In genomic region chr14:103529383-103530365, GRCh38 we compare ENCODE assay signal across 8 cellular contexts. TPM values are rescaled to one million over a fixed set of nuclear protein-coding genes. Genes with fewer than 3 reads are reported as not detected.
DNase-seq lines count a peak whose midpoint lies in the region; ATAC-seq and TF ChIP-seq lines count a peak whose summit lies in the region.

No MANE protein-coding gene starts in this region.

- H3K4ac ChIP-seq in mesendoderm (ENCODE audit: low read depth, low read length): no peak overlapping the region

- peaks cover 57% of the 10 kb centered on the region for H3K4me1 Mint-ChIP-seq in brain

- no peaks in the 10 kb centered on the region for H3K9me3 ChIP-seq in left ventricle myocardium inferior (replicated peaks)

- peak overlapping the region; percentile 4 for H2AK5ac ChIP-seq in mesendoderm (ENCODE audit: low read length)

- H4K8ac ChIP-seq in mesendoderm (ENCODE audit: low read depth, low read length): peak overlapping the region; percentile 87

- H3K4me3 Mint-ChIP-seq in brain: peak overlapping the region; percentile 92 to 97 (median 96)

- no peak overlapping the region for H2BK120ac ChIP-seq in mesendoderm (ENCODE audit: low read depth, low read length)

- H3K56ac ChIP-seq in mesendoderm (ENCODE audit: low read length): peak overlapping the region; percentile 91

- ATAC-seq in Right ventricle myocardium superior (ENCODE audit: poor library complexity) (no peak), HG02981 (IDR thresholded peaks at IDR 0.05; ENCODE audit: unreplicated experiment) (no peak), GM18517 (IDR thresholded peaks at IDR 0.05; ENCODE audit: unreplicated experiment) (no peak), GM18909 (IDR thresholded peaks at IDR 0.05; ENCODE audit: poor library complexity, unreplicated experiment) (no peak)

- no peaks in the 10 kb centered on the region for H3K27me3 ChIP-seq in left ventricle myocardium inferior (ENCODE audit: low read depth)
- H3K27me3 ChIP-seq in mesendoderm (ENCODE audit: insufficient read depth, low read length, poor library complexity): no peaks in the 10 kb centered on the region

- H3K9me3 Mint-ChIP-seq in brain: no peaks in the 10 kb centered on the region

- H3K36me3 Mint-ChIP-seq in brain: no peaks in the 10 kb centered on the region

- peaks cover 12% of the 10 kb centered on the region for H3K79me2 ChIP-seq in mesendoderm (ENCODE audit: control insufficient read depth, insufficient read depth, low read length)

- H2BK5ac ChIP-seq in mesendoderm (ENCODE audit: low read length): no peak overlapping the region

- H4K5ac ChIP-seq in mesendoderm (ENCODE audit: low read length): no peak overlapping the region

- H3K4me1 ChIP-seq in left ventricle myocardium inferior: peaks cover 64% of the 10 kb centered on the region
- H3K4me1 ChIP-seq in mesendoderm (ENCODE audit: control insufficient read depth, low read depth, low read length): peaks cover 5% of the 10 kb centered on the region

- H3K4me2 ChIP-seq in mesendoderm (ENCODE audit: low read length): peak overlapping the region; percentile 100

- H3K36me3 ChIP-seq in left ventricle myocardium inferior: peaks cover 21% of the 10 kb centered on the region
- H3K36me3 ChIP-seq in mesendoderm (ENCODE audit: control insufficient read depth, insufficient read depth, low read length): no peaks in the 10 kb centered on the region

- WGBS in mesendoderm (ENCODE audit: extremely low coverage, insufficient coverage, low lambda C conversion rate): no CpG with 5 or more reads among the region's 42 CpGs

- peak overlapping the region; percentile 63 to 97 (median 94) for H3K27ac Mint-ChIP-seq in brain

- intact Hi-C loops in left ventricle myocardium inferior (cut with micrococcal nuclease) (no loop called here), Right ventricle myocardium superior (cut with DNase I) (no loop called here)

- peak overlapping the region; percentile 80 for H3K9ac ChIP-seq in mesendoderm (ENCODE audit: low read length)

- no peak overlapping the region for H3K18ac ChIP-seq in mesendoderm (ENCODE audit: low read length)

- no peak overlapping the region for H3K23ac ChIP-seq in mesendoderm (ENCODE audit: low read length)

- H3K27me3 Mint-ChIP-seq in brain: peaks cover 8% of the 10 kb centered on the region

- peak overlapping the region; percentile 89 for H3K4me3 ChIP-seq in left ventricle myocardium inferior
- peak overlapping the region; percentile 94 for H3K4me3 ChIP-seq in mesendoderm (ENCODE audit: low read length)

- H3K27ac ChIP-seq in left ventricle myocardium inferior (replicated peaks) (peak overlapping the region; percentile 96), mesendoderm (ENCODE audit: low read depth, low read length) (no peak overlapping the region)

- DNase-seq in left ventricle myocardium inferior (no peak), Right ventricle myocardium superior (no peak), mesendoderm (no peak), DMS 273 (lab: John Stamatoyannopoulos, UW; ENCODE audit: unreplicated experiment) (no peak)

- peaks cover 17% of the 10 kb centered on the region for H3K79me1 ChIP-seq in mesendoderm (ENCODE audit: low read length)

- no peak overlapping the region for H2BK15ac ChIP-seq in mesendoderm (replicated peaks; ENCODE audit: low read depth)

- TF ChIP-seq CTCF in left ventricle myocardium inferior (IDR thresholded peaks at IDR 0.05; ENCODE audit: borderline replicate concordance) (no peak), brain (conservative IDR thresholded peaks at IDR 0.05) (no peak)

RNA-seq across cellular contexts. Expression of gene TRMT61A, which starts 0.7 kb away (rescaled TPM):
- total RNA-seq in left ventricle myocardium inferior (5.9 TPM), Right ventricle myocardium superior (5.0 TPM)
- 17.1 TPM for polyA plus RNA-seq in brain (ENCODE audit: insufficient read depth, low read depth, low replicate concordance)
- 9.6 TPM for polyA plus RNA-seq in mesendoderm (2013, experiment 1 of 2)
- polyA plus RNA-seq in mesendoderm (2013, experiment 2 of 2): 9.5 TPM

RNA-seq across cellular contexts. Expression of gene CKB, which starts 7.0 kb away (rescaled TPM):
- total RNA-seq in left ventricle myocardium inferior (661 TPM), Right ventricle myocardium superior (702 TPM)
- 2,462 TPM for polyA plus RNA-seq in brain (ENCODE audit: insufficient read depth, low read depth, low replicate concordance)
- 162 TPM for polyA plus RNA-seq in mesendoderm (2013, experiment 1 of 2)
- polyA plus RNA-seq in mesendoderm (2013, experiment 2 of 2): 164 TPM

RNA-seq across cellular contexts. Expression of gene BAG5, which starts 32.8 kb away (rescaled TPM):
- total RNA-seq in left ventricle myocardium inferior (16.7 TPM), Right ventricle myocardium superior (14.3 TPM)
- polyA plus RNA-seq in brain (ENCODE audit: insufficient read depth, low read depth, low replicate concordance): 19.6 TPM
- polyA plus RNA-seq in mesendoderm (2013, experiment 1 of 2): 22.9 TPM
- 21.8 TPM for polyA plus RNA-seq in mesendoderm (2013, experiment 2 of 2)

RNA-seq across cellular contexts. Expression of gene COA8, which starts 33.1 kb away (rescaled TPM):
- total RNA-seq in left ventricle myocardium inferior (48.3 TPM), Right ventricle myocardium superior (60.6 TPM)
- 83.6 TPM for polyA plus RNA-seq in brain (ENCODE audit: insufficient read depth, low read depth, low replicate concordance)
- 27.1 TPM for polyA plus RNA-seq in mesendoderm (2013, experiment 1 of 2)
- 28.2 TPM for polyA plus RNA-seq in mesendoderm (2013, experiment 2 of 2)
